In the genomic region with DNA sequence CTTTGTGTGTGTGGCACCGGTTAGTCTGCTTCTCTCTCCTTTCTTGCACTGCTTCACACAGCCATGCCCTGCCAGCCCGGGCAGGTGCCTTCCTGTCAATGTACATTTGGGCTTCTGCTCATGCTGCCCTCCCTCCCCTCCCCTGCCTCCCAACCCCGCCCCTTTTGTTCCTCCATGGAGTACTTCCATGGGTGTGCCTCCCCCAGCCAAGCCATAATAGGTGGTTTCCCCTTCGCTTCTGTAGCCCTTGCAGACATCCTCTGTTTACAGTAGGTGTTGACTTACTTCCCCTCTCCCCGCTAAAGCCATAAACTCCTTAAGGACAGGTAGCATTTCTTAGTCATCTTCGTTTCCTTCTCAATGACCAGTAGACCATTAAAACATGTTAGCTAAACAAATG, we compare ENCODE assay signal across 14 cellular contexts. TPM values are rescaled to one million over a fixed set of nuclear protein-coding genes. Genes with fewer than 3 reads are reported as not detected.
DNase-seq lines count a peak whose midpoint lies in the region; ATAC-seq and TF ChIP-seq lines count a peak whose summit lies in the region.
"Had no signal": no experiment of that assay in that cellular context is flagged by ENCODE, and none has a peak within 500 bp of the region (broad histone marks: within the 10 kb centered on the region; RNA-seq: fewer than 3 reads in every experiment).

No MANE protein-coding gene starts in this region.

- DNase-seq in Caco-2: peak; percentile 23 to 46
- DNase-seq in H9: peak; percentile 33
- peak; percentile 94 for DNase-seq in PC-3
- DNase-seq in left kidney (ENCODE audit: low read depth, low spot score): peak; percentile 63
- DNase-seq in mesenteric fat pad (ENCODE audit: low spot score): no peak
- DNase-seq: activated CD4-positive, alpha-beta T cell treated with anti-CD3 and anti-CD28 coated beads for 4 hours; DMS79 treated with DMSO at 0.1 percent for 48 hours; NCI-H2081 treated with DMSO at 0.1 percent for 48 hours; SJCRH30; stimulated activated CD4-positive, alpha-beta T cell treated with anti-CD3 and anti-CD28 coated beads, Interleukin-4, amount 100 ng/mL, for 1 hour had no signal

- H4K5ac ChIP-seq in H9 (ENCODE audit: insufficient read length, low read depth, low read length): no peak overlapping the region

- no peak overlapping the region for H2BK5ac ChIP-seq in H9 (ENCODE audit: insufficient read length, low read length)

- H3K23me2 ChIP-seq in H9 (ENCODE audit: insufficient read length, low read depth, low read length, poor library complexity, severe bottlenecking): no peaks in the 10 kb centered on the region

- no peak overlapping the region for H4K8ac ChIP-seq in H9 (replicated peaks; ENCODE audit: insufficient read length, low read depth, low read length)

- no peak overlapping the region for H2BK120ac ChIP-seq in H9 (ENCODE audit: low read depth, low read length, poor library complexity, severe bottlenecking)

- no peaks in the 10 kb centered on the region for H3K9me3 Mint-ChIP-seq in Caco-2 (ENCODE audit: unreplicated experiment)
- H3K9me3 Mint-ChIP-seq in H9: no peaks in the 10 kb centered on the region
- no peaks in the 10 kb centered on the region for H3K9me3 Mint-ChIP-seq in stimulated activated memory B cell treated with anti-CD40 and anti-IgM and Interleukin-4, amounts not matched to agents 10 μg/mL and 1 μg/mL and 100 μg/mL, for 72 hours

- CTCF ChIA-PET in Caco-2 (lab: Charles Lee): no interaction called here
- CTCF ChIA-PET in PC-3 (lab: Charles Lee): interaction anchor here (0.5 to 0.7 kb wide), 2 partner anchors 49 to 178 kb away, joined by 3 to 5 read pairs; no protein-coding TSS in a partner anchor

- H3K4me1 ChIP-seq in Caco-2 (no peaks in the 10 kb centered on the region), H9 (ENCODE audit: insufficient read depth, low read length) (no peaks in the 10 kb centered on the region), PC-3 (ENCODE audit: insufficient read depth, low read length) (peaks cover 12% of the 10 kb centered on the region)
- H3K4me1 ChIP-seq: SJCRH30 had no signal

- H4K20me1 ChIP-seq in H9 (ENCODE audit: control insufficient read depth, insufficient read depth, insufficient read length): no peaks in the 10 kb centered on the region
- H4K20me1 ChIP-seq in PC-3 (ENCODE audit: low read length): no peaks in the 10 kb centered on the region

- H3K14ac ChIP-seq in H9 (ENCODE audit: insufficient read depth, low read length): no peak overlapping the region

- H3K23ac ChIP-seq in H9 (ENCODE audit: insufficient read length, low read depth, low read length): no peak overlapping the region

- no peaks in the 10 kb centered on the region for H3K9me2 ChIP-seq in PC-3 (replicated peaks; ENCODE audit: low read length)

- no peaks in the 10 kb centered on the region for H3K79me2 ChIP-seq in H9 (ENCODE audit: insufficient read depth, low read length)
- no peaks in the 10 kb centered on the region for H3K79me2 ChIP-seq in PC-3 (ENCODE audit: low read length)

- TF ChIP-seq CTCF in Caco-2 (IDR thresholded peaks at IDR 0.05; ENCODE audit: insufficient read depth in 1 of 2, low read depth in 1 of 2, low read length in 1 of 2, severe bottlenecking in 1 of 2, unreplicated experiment in 1 of 2) (no peak), H9 (conservative IDR thresholded peaks at IDR 0.05) (no peak), PC-3 (conservative IDR thresholded peaks at IDR 0.05; ENCODE audit: low read depth, low read length) (no peak)

- H3K27ac ChIP-seq in H9 (ENCODE audit: insufficient read length, low read depth, low read length): no peak overlapping the region
- H3K27ac ChIP-seq in PC-3 (ENCODE audit: low read length): 0 out of 2 replicates have a peak overlapping the region, but pooled peaks have one; percentile 3
- H3K27ac ChIP-seq: SJCRH30 had no signal

- no peak overlapping the region for H2BK12ac ChIP-seq in H9 (ENCODE audit: insufficient read length, low read depth, low read length)

- H3K36me3 Mint-ChIP-seq in Caco-2 (ENCODE audit: insufficient read depth, unreplicated experiment) (peaks cover 96% of the 10 kb centered on the region), H9 (ENCODE audit: insufficient read depth in 1 of 3, low read depth in 3 of 3) (peaks cover 10 to 53% (median 52%) of the 10 kb centered on the region in 3 experiments; a peak in 6 of 7 replicates)
- H3K36me3 Mint-ChIP-seq in stimulated activated memory B cell treated with anti-CD40 and anti-IgM and Interleukin-4, amounts not matched to agents 10 μg/mL and 1 μg/mL and 100 μg/mL, for 72 hours: peaks cover 74% of the 10 kb centered on the region

- H3K36me3 ChIP-seq in Caco-2 (ENCODE audit: control insufficient read depth, insufficient read depth, low read length) (peaks cover 1% of the 10 kb centered on the region; the same call in 1 of the 2 replicates), PC-3 (ENCODE audit: low read depth, low read length) (peaks cover 52% of the 10 kb centered on the region)

- no CpG with 5 or more reads among the region's 6 CpGs for WGBS in H9 (ENCODE audit: extremely low coverage, insufficient read length, low lambda C conversion rate)

- H3K4me3 Mint-ChIP-seq in Caco-2 (ENCODE audit: unreplicated experiment): no peak overlapping the region
- H3K4me3 Mint-ChIP-seq in H9: no peak overlapping the region
- H3K4me3 Mint-ChIP-seq in stimulated activated memory B cell treated with anti-CD40 and anti-IgM and Interleukin-4, amounts not matched to agents 10 μg/mL and 1 μg/mL and 100 μg/mL, for 72 hours: no peak overlapping the region
- H3K4me3 Mint-ChIP-seq: activated naive CD8-positive, alpha-beta T cell had no signal

- H2AK5ac ChIP-seq in H9 (ENCODE audit: insufficient read length, low read length): no peak overlapping the region

- H2BK20ac ChIP-seq in H9 (ENCODE audit: low read depth, low read length, poor library complexity, severe bottlenecking): no peak overlapping the region

- H3K56ac ChIP-seq in H9 (ENCODE audit: insufficient read length, low read depth, low read length): no peak overlapping the region

- H3K27ac Mint-ChIP-seq in Caco-2 (ENCODE audit: unreplicated experiment) (no peak overlapping the region), H9 (0 out of 7 replicates have a peak overlapping the region, but pooled peaks of 1 of the 3 experiments have one; percentile 23)
- H3K27ac Mint-ChIP-seq in stimulated activated memory B cell treated with anti-CD40 and anti-IgM and Interleukin-4, amounts not matched to agents 10 μg/mL and 1 μg/mL and 100 μg/mL, for 72 hours: no peak overlapping the region
- H3K27ac Mint-ChIP-seq: activated naive CD8-positive, alpha-beta T cell had no signal

- H3K79me1 ChIP-seq in H9 (ENCODE audit: insufficient read depth, low read depth, low read length, poor library complexity, severe bottlenecking): no peaks in the 10 kb centered on the region

- intact Hi-C loops in Caco-2 (cut with micrococcal nuclease; ENCODE audit: unreplicated experiment) (loop anchor here (5.0 kb wide), 1 partner anchor 99 kb away; no protein-coding TSS in a partner anchor), PC-3 (cut with micrococcal nuclease) (loop anchor here (1.0 kb wide), 1 partner anchor 178 kb away; no protein-coding TSS in a partner anchor)

- ATAC-seq in PC-3 (peak; percentile 100), GM18498 (IDR thresholded peaks at IDR 0.05; ENCODE audit: unreplicated experiment) (no peak)
- ATAC-seq in stimulated activated memory B cell treated with anti-CD40 and anti-IgM and Interleukin-4, amounts not matched to agents 10 μg/mL and 1 μg/mL and 100 μg/mL, for 72 hours: no peak
- ATAC-seq in activated CD4-positive, CD25-positive, alpha-beta regulatory T cell treated with anti-CD3 and anti-CD28 coated beads, Interleukin-2, amount 50 U/mL, for 24 hours: no peak

- H3K4me3 ChIP-seq in Caco-2 (ENCODE audit: low read depth, low read length) (no peak overlapping the region), PC-3 (ENCODE audit: low read length) (no peak overlapping the region)
- H3K4me3 ChIP-seq: SJCRH30 had no signal

- no peaks in the 10 kb centered on the region for H3K9me3 ChIP-seq in Caco-2
- no peaks in the 10 kb centered on the region for H3K9me3 ChIP-seq in H9 (ENCODE audit: control insufficient read depth, low read depth, low read length)
- H3K9me3 ChIP-seq in PC-3 (ENCODE audit: low read length): no peaks in the 10 kb centered on the region
- H3K9me3 ChIP-seq: SJCRH30 had no signal

- H2BK15ac ChIP-seq in H9 (ENCODE audit: low read depth, low read length): no peak overlapping the region

- no peaks in the 10 kb centered on the region for H3F3A ChIP-seq in PC-3 (ENCODE audit: low read length, unreplicated experiment)

- POLR2A ChIA-PET in Caco-2 (lab: Charles Lee): no interaction called here
- POLR2A ChIA-PET in PC-3 (lab: Charles Lee; ENCODE audit: unreplicated experiment): interaction anchor here (0.5 to 0.6 kb wide), 3 partner anchors 18 to 773 kb away, joined by 4 read pairs; no protein-coding TSS in a partner anchor

- H3K27me3 ChIP-seq in Caco-2 (replicated peaks; ENCODE audit: control insufficient read depth, insufficient read depth, low read length): no peaks in the 10 kb centered on the region
- no peaks in the 10 kb centered on the region for H3K27me3 ChIP-seq in H9 (ENCODE audit: insufficient read depth, low read length)
- H3K27me3 ChIP-seq in PC-3 (ENCODE audit: low read length): no peaks in the 10 kb centered on the region
- H3K27me3 ChIP-seq: SJCRH30 had no signal

- H3K4me1 Mint-ChIP-seq in Caco-2 (ENCODE audit: low read depth, unreplicated experiment) (no peaks in the 10 kb centered on the region), H9 (no peaks in the 10 kb centered on the region)
- no peaks in the 10 kb centered on the region for H3K4me1 Mint-ChIP-seq in stimulated activated memory B cell treated with anti-CD40 and anti-IgM and Interleukin-4, amounts not matched to agents 10 μg/mL and 1 μg/mL and 100 μg/mL, for 72 hours

- H2AFZ ChIP-seq in H9 (ENCODE audit: low read length) (no peak overlapping the region), PC-3 (ENCODE audit: low read length) (no peak overlapping the region)

- H3K9ac ChIP-seq in H9 (ENCODE audit: extremely low read depth, insufficient read length, low read length) (no peak overlapping the region), PC-3 (ENCODE audit: low read length) (no peak overlapping the region)

- no peak overlapping the region for H3K4ac ChIP-seq in H9 (ENCODE audit: low read depth, low read length)

- no peak overlapping the region for H4K91ac ChIP-seq in H9 (ENCODE audit: insufficient read length, low read depth, low read length)

- H3K27me3 Mint-ChIP-seq in Caco-2 (ENCODE audit: insufficient read depth, unreplicated experiment): no peaks in the 10 kb centered on the region
- no peaks in the 10 kb centered on the region for H3K27me3 Mint-ChIP-seq in H9 (ENCODE audit: low read depth)
- no peaks in the 10 kb centered on the region for H3K27me3 Mint-ChIP-seq in stimulated activated memory B cell treated with anti-CD40 and anti-IgM and Interleukin-4, amounts not matched to agents 10 μg/mL and 1 μg/mL and 100 μg/mL, for 72 hours
- H3K27me3 Mint-ChIP-seq: activated naive CD8-positive, alpha-beta T cell had no signal

- no peak overlapping the region for H3K18ac ChIP-seq in H9 (ENCODE audit: insufficient read length, low read depth, low read length)

- no peak overlapping the region for H3K4me2 ChIP-seq in H9 (ENCODE audit: insufficient read depth, insufficient read length, low read length)
- 0 out of 2 replicates have a peak overlapping the region, but pooled peaks have one; percentile 14 for H3K4me2 ChIP-seq in PC-3 (ENCODE audit: low read length)

- BruUV-seq in Caco-2 (replicated peaks; lab: Mats Ljungman, UMichigan) (no TSS peak), PC-3 (replicated peaks; lab: Mats Ljungman, UMichigan) (no TSS peak)

- H3T11ph ChIP-seq in H9 (ENCODE audit: low read length): no peak overlapping the region

RNA-seq across cellular contexts. Expression of gene CRTC3, which starts 31.8 kb away (rescaled TPM):
- total RNA-seq in Caco-2 (2022): 31.4 and 35.0 TPM in 2 replicates
- 3.9 TPM in 2 replicates for total RNA-seq in H9 (2021)
- total RNA-seq in PC-3 (2014; rRNA removed): 12.4 and 18.8 TPM in 2 replicates
- 45.7 TPM for total RNA-seq in mesenteric fat pad
